Comparison of ENCODE assay signal across 16 cellular contexts in genomic region chr15:67095834-67096366, GRCh38. TPM values are rescaled to one million over a fixed set of nuclear protein-coding genes. Genes with fewer than 3 reads are reported as not detected.
DNase-seq lines count a peak whose midpoint lies in the region; ATAC-seq, FAIRE-seq and TF ChIP-seq lines count a peak whose summit lies in the region.
"Had no signal": no experiment of that assay in that cellular context is flagged by ENCODE, and none has a peak within 500 bp of the region (broad histone marks: within the 10 kb centered on the region; RNA-seq: fewer than 3 reads in every experiment).

No MANE protein-coding gene starts in this region.

- FAIRE-seq in urothelium cell line (lab: Jason Lieb, UNC): no peak

- peaks cover 86% of the 10 kb centered on the region for H3K4me1 Mint-ChIP-seq in CD14-positive monocyte
- H3K4me1 Mint-ChIP-seq in activated CD8-positive, alpha-beta T cell treated with anti-CD3 and anti-CD28 coated beads, Interleukin-2, amount 10 ng/mL, durations not matched to agents 7 days and 5 days (ENCODE audit: low read depth): peaks cover 90% of the 10 kb centered on the region
- H3K4me1 Mint-ChIP-seq in memory B cell: peaks cover 63% of the 10 kb centered on the region

- H3K27me3 ChIP-seq in HAP-1 (ENCODE audit: low read depth): no peaks in the 10 kb centered on the region
- H3K27me3 ChIP-seq: adrenal gland, Peyer's patch, transverse colon had no signal

- no peak overlapping the region for H3K27ac ChIP-seq in HEK293 (ENCODE audit: extremely low read depth, low read depth, low read length)
- H3K27ac ChIP-seq: adrenal gland, Peyer's patch, transverse colon had no signal

- no peak overlapping the region for H3K4me3 ChIP-seq in HEK293 (ENCODE audit: low read depth, low read length)
- H3K4me3 ChIP-seq in HAP-1: no peak overlapping the region
- H3K4me3 ChIP-seq: adrenal gland, Peyer's patch, transverse colon had no signal

- peak overlapping the region in 4 of 7 donors; percentile 26 to 97 (median 59) for H3K27ac Mint-ChIP-seq in CD14-positive monocyte
- H3K27ac Mint-ChIP-seq in activated CD8-positive, alpha-beta T cell treated with anti-CD3 and anti-CD28 coated beads, Interleukin-2, amount 10 ng/mL, durations not matched to agents 7 days and 5 days: peak overlapping the region; percentile 66
- peak overlapping the region; percentile 97 for H3K27ac Mint-ChIP-seq in memory B cell
- H3K27ac Mint-ChIP-seq: mesothelial cell of epicardium had no signal

- peaks cover 46 to 67% of the 10 kb centered on the region in 2 donors for H3K36me3 Mint-ChIP-seq in CD14-positive monocyte
- H3K36me3 Mint-ChIP-seq in activated CD8-positive, alpha-beta T cell treated with anti-CD3 and anti-CD28 coated beads, Interleukin-2, amount 10 ng/mL, durations not matched to agents 7 days and 5 days (ENCODE audit: low read depth): peaks cover 63% of the 10 kb centered on the region
- peaks cover 10% of the 10 kb centered on the region for H3K36me3 Mint-ChIP-seq in memory B cell

- TF ChIP-seq CTCF in CD14-positive monocyte (IDR thresholded peaks at IDR 0.05) (no peak), HEK293 (tag by site-specific recombination; IDR thresholded peaks at IDR 0.05) (no peak)

- H3K4me3 Mint-ChIP-seq in CD14-positive monocyte: no peak overlapping the region
- H3K4me3 Mint-ChIP-seq in activated CD8-positive, alpha-beta T cell treated with anti-CD3 and anti-CD28 coated beads, Interleukin-2, amount 10 ng/mL, durations not matched to agents 7 days and 5 days: no peak overlapping the region
- no peak overlapping the region for H3K4me3 Mint-ChIP-seq in memory B cell
- H3K4me3 Mint-ChIP-seq: mesothelial cell of epicardium had no signal

- H3K27me3 Mint-ChIP-seq in CD14-positive monocyte (ENCODE audit: low read depth in 3 of 3): no peaks in the 10 kb centered on the region
- no peaks in the 10 kb centered on the region for H3K27me3 Mint-ChIP-seq in activated CD8-positive, alpha-beta T cell treated with anti-CD3 and anti-CD28 coated beads, Interleukin-2, amount 10 ng/mL, durations not matched to agents 7 days and 5 days (ENCODE audit: low read depth)
- H3K27me3 Mint-ChIP-seq in memory B cell: no peaks in the 10 kb centered on the region

- H3K4me1 ChIP-seq in HEK293 (ENCODE audit: control insufficient read depth, insufficient read depth, low read length): peaks cover 7% of the 10 kb centered on the region
- peaks cover 10% of the 10 kb centered on the region for H3K4me1 ChIP-seq in HAP-1

- intact Hi-C loops in CD14-positive monocyte (cut with micrococcal nuclease): no loop called here

- no peaks in the 10 kb centered on the region for H3K9me3 ChIP-seq in HEK293 (ENCODE audit: control insufficient read depth, insufficient read depth, low read depth, low read length)
- H3K9me3 ChIP-seq in HAP-1: no peaks in the 10 kb centered on the region
- H3K9me3 ChIP-seq: adrenal gland, Peyer's patch, transverse colon had no signal

- POLR2A ChIA-PET in HEK293 (lab: Yijun Ruan, JAX): no interaction called here
- POLR2A ChIA-PET in activated CD8-positive, alpha-beta T cell treated with anti-CD3 and anti-CD28 coated beads, Interleukin-2, amount 10 ng/mL, durations not matched to agents 7 days and 5 days (lab: Charles Lee): interaction anchor here (1.4 kb wide), 1 partner anchor 39 kb away, joined by 10 read pairs; no protein-coding TSS in a partner anchor

- H3K9me3 Mint-ChIP-seq in CD14-positive monocyte (peaks cover 0 to 6% (median 0%) of the 10 kb centered on the region in 7 donors), memory B cell (no peaks in the 10 kb centered on the region)
- H3K9me3 Mint-ChIP-seq in activated CD8-positive, alpha-beta T cell treated with anti-CD3 and anti-CD28 coated beads, Interleukin-2, amount 10 ng/mL, durations not matched to agents 7 days and 5 days (ENCODE audit: insufficient read depth): no peaks in the 10 kb centered on the region
- H3K9me3 Mint-ChIP-seq: mesothelial cell of epicardium had no signal

- CTCF ChIA-PET in HEK293 (lab: Yijun Ruan, JAX): interaction anchor here (0.6 kb wide), 1 partner anchor 116 kb away, joined by 3 read pairs; no protein-coding TSS in a partner anchor
- CTCF ChIA-PET in activated CD8-positive, alpha-beta T cell treated with anti-CD3 and anti-CD28 coated beads, Interleukin-2, amount 10 ng/mL, durations not matched to agents 7 days and 5 days (lab: Charles Lee): interaction anchor here (1.2 kb wide), 1 partner anchor 23 kb away, joined by 3 read pairs; no protein-coding TSS in a partner anchor

- in situ Hi-C loops in HAP-1 (cut with MboI; ENCODE audit: low sequenced_read_pairs): no loop called here

- DNase-seq in CD14-positive monocyte (ENCODE audit: low spot score) (no peak), memory B cell (ENCODE audit: low spot score in 2 of 2) (no peak), HCEC 1CT (no peak), HAP-1 (ENCODE audit: low spot score in 2 of 2) (no peak), urothelium cell line (ENCODE audit: low spot score) (no peak)
- no peak for DNase-seq in activated CD8-positive, alpha-beta T cell treated with anti-CD3 and anti-CD28 coated beads, Interleukin-2, amount 10 ng/mL, durations not matched to agents 7 days and 5 days
- DNase-seq: adrenal gland, caudate nucleus, hippocampal formation, KBM-7, NCI-H1092, NCI-H69, Peyer's patch, transverse colon had no signal

- no peak for ATAC-seq in activated CD8-positive, alpha-beta T cell treated with anti-CD3 and anti-CD28 coated beads, Interleukin-2, amount 10 ng/mL, durations not matched to agents 7 days and 5 days
- ATAC-seq in memory B cell (ENCODE audit: low read depth): no peak

- H3K36me3 ChIP-seq in HEK293 (ENCODE audit: control insufficient read depth in 2 of 2, insufficient read depth in 1 of 2, low read length in 2 of 2) (peaks cover 0 to 34% of the 10 kb centered on the region in 2 experiments; a peak in 1 of 3 replicates), HAP-1 (replicated peaks) (peaks cover 6% of the 10 kb centered on the region)
- H3K36me3 ChIP-seq: adrenal gland, transverse colon had no signal

TF ChIP-seq in HEK293, 187 proteins besides CTCF, POLR2A, EP300 and RAD21:
- TF ChIP-seq ZNF624 (tag by site-specific recombination; IDR thresholded peaks at IDR 0.05) (no peak), ZSCAN23 (tag by site-specific recombination; IDR thresholded peaks at IDR 0.05) (no peak), PRDM1 (tag by site-specific recombination; IDR thresholded peaks at IDR 0.05) (0 out of 2 replicates have a peak, but pooled peaks have one; percentile 25)

RNA-seq across cellular contexts. Expression of gene SMAD3, which starts 30.5 kb away (rescaled TPM):
- 1 to 10 TPM; 4.4 to 5.4 TPM for polyA plus RNA-seq in CD14-positive monocyte
- total RNA-seq in activated CD8-positive, alpha-beta T cell treated with anti-CD3 and anti-CD28 coated beads, Interleukin-2, amount 10 ng/mL, durations not matched to agents 7 days and 5 days: 10 to 100 TPM; 26.8 to 27.1 TPM
